8 cellular contexts compared by ENCODE assay signal in genomic region chr6:111113731-111114438, GRCh38. TPM values are rescaled to one million over a fixed set of nuclear protein-coding genes. Genes with fewer than 3 reads are reported as not detected.
DNase-seq lines count a peak whose midpoint lies in the region; ATAC-seq, FAIRE-seq and TF ChIP-seq lines count a peak whose summit lies in the region.

No MANE protein-coding gene starts in this region.

- no peaks in the 10 kb centered on the region for H3K79me2 ChIP-seq in SK-N-SH (ENCODE audit: insufficient read depth)

- H3K27ac ChIP-seq in SK-N-SH (ENCODE audit: low read depth in 2 of 2, low read length in 1 of 2) (peak overlapping the region in 1 of 2 experiments; percentile 82; a peak in 2 of 4 replicates), Peyer's patch (no peak overlapping the region), uterus (no peak overlapping the region)

- H3K36me3 Mint-ChIP-seq in dendritic cell treated with granulocyte-macrophage colony-stimulating factor and Interleukin-4, amounts not matched to agents 40 ng/mL and 50 ng/mL, for 4 days (ENCODE audit: low read depth), result no peaks in the 10 kb centered on the region
- peaks cover 0 to 15% (median 7%) of the 10 kb centered on the region in 3 donors for H3K36me3 Mint-ChIP-seq in naive thymus-derived CD8-positive, alpha-beta T cell

- 22% methylated on average over 6 of the region's 6 CpGs for WGBS in SK-N-SH (ENCODE audit: low lambda C conversion rate)

- peaks cover 22% of the 10 kb centered on the region for H3K4me1 Mint-ChIP-seq in dendritic cell treated with granulocyte-macrophage colony-stimulating factor and Interleukin-4, amounts not matched to agents 40 ng/mL and 50 ng/mL, for 4 days (ENCODE audit: low read depth)
- H3K4me1 Mint-ChIP-seq in naive thymus-derived CD8-positive, alpha-beta T cell, result peaks cover 19 to 41% (median 36%) of the 10 kb centered on the region in 4 donors

- POLR2A ChIA-PET in SK-N-SH (lab: Yijun Ruan, JAX), result no interaction called here
- POLR2A ChIA-PET in naive thymus-derived CD8-positive, alpha-beta T cell (lab: Charles Lee), result interaction anchor here (0.5 to 1.4 kb wide), 3 partner anchors 26 to 154 kb away, joined by 3 to 5 read pairs (median 3); partner anchors contain the start of gene SLC16A10

- CTCF ChIA-PET in SK-N-SH (lab: Yijun Ruan, JAX), result interaction anchor here (1.4 kb wide), 1 partner anchor 96 kb away, joined by 4 read pairs; no protein-coding TSS in a partner anchor

- TF ChIP-seq EP300 in SK-N-SH (IDR thresholded peaks at IDR 0.05; ENCODE audit: borderline replicate concordance in 1 of 2, low read depth in 1 of 2, low read length in 1 of 2), result no peak

- DNase-seq in GM18507 (ENCODE audit: extremely low spot score, insufficient read length, low read depth) (no peak), SK-N-SH (peak; percentile 47), Peyer's patch (no peak), uterus (no peak)
- DNase-seq in naive thymus-derived CD8-positive, alpha-beta T cell, result peak in 7 of 10 donors; percentile 5 to 47 (median 19)

- ATAC-seq in naive thymus-derived CD8-positive, alpha-beta T cell, result peak; percentile 77
- ATAC-seq in HG02642 (IDR thresholded peaks at IDR 0.05; ENCODE audit: poor library complexity, unreplicated experiment) (no peak), GM19023 (IDR thresholded peaks at IDR 0.05; ENCODE audit: unreplicated experiment) (no peak)

- intact Hi-C loops in dendritic cell treated with granulocyte-macrophage colony-stimulating factor and Interleukin-4, amounts not matched to agents 40 ng/mL and 50 ng/mL, for 4 days (cut with micrococcal nuclease), result no loop called here
- intact Hi-C loops in uterus (cut with DNase I; ENCODE audit: low total_unique reads), result no loop called here

- H3K4me1 ChIP-seq in SK-N-SH (ENCODE audit: control insufficient read depth in 1 of 2, insufficient read depth in 2 of 2, low read depth in 1 of 2, low read length in 1 of 2) (peaks cover 0 to 8% of the 10 kb centered on the region in 2 experiments; a peak in 2 of 4 replicates), Peyer's patch (peaks cover 0 to 4% (median 0%) of the 10 kb centered on the region in 4 donors), uterus (no peaks in the 10 kb centered on the region)

- H3K27me3 ChIP-seq in SK-N-SH (ENCODE audit: insufficient read depth) (no peaks in the 10 kb centered on the region), Peyer's patch (no peaks in the 10 kb centered on the region), uterus (no peaks in the 10 kb centered on the region)

- TF ChIP-seq CTCF in SK-N-SH (IDR thresholded peaks at IDR 0.05) (no peak), Peyer's patch (IDR thresholded peaks at IDR 0.05) (no peak), uterus (IDR thresholded peaks at IDR 0.05) (no peak)

- H3K27me3 Mint-ChIP-seq in dendritic cell treated with granulocyte-macrophage colony-stimulating factor and Interleukin-4, amounts not matched to agents 40 ng/mL and 50 ng/mL, for 4 days, result no peaks in the 10 kb centered on the region
- no peaks in the 10 kb centered on the region for H3K27me3 Mint-ChIP-seq in naive thymus-derived CD8-positive, alpha-beta T cell

- H3K27ac Mint-ChIP-seq in dendritic cell treated with granulocyte-macrophage colony-stimulating factor and Interleukin-4, amounts not matched to agents 40 ng/mL and 50 ng/mL, for 4 days, result peak overlapping the region; percentile 93
- H3K27ac Mint-ChIP-seq in naive thymus-derived CD8-positive, alpha-beta T cell, result peak overlapping the region; percentile 88 to 97 (median 94)

- no peaks in the 10 kb centered on the region for H3K9me3 Mint-ChIP-seq in dendritic cell treated with granulocyte-macrophage colony-stimulating factor and Interleukin-4, amounts not matched to agents 40 ng/mL and 50 ng/mL, for 4 days
- H3K9me3 Mint-ChIP-seq in naive thymus-derived CD8-positive, alpha-beta T cell, result peaks cover 0 to 5% (median 0%) of the 10 kb centered on the region in 9 donors

- no peak overlapping the region for H3K4me2 ChIP-seq in SK-N-SH

- no peaks in the 10 kb centered on the region for H4K20me1 ChIP-seq in SK-N-SH (ENCODE audit: insufficient read depth)

- H2AFZ ChIP-seq in SK-N-SH (ENCODE audit: low read depth), result peak overlapping the region; percentile 65

- no peaks in the 10 kb centered on the region for H3F3A ChIP-seq in SK-N-SH (replicated peaks; ENCODE audit: insufficient read depth)

- peak overlapping the region; percentile 41 for H3K4me3 Mint-ChIP-seq in dendritic cell treated with granulocyte-macrophage colony-stimulating factor and Interleukin-4, amounts not matched to agents 40 ng/mL and 50 ng/mL, for 4 days
- peak overlapping the region; percentile 59 to 85 (median 76) for H3K4me3 Mint-ChIP-seq in naive thymus-derived CD8-positive, alpha-beta T cell

- H3K4me3 ChIP-seq in SK-N-SH (ENCODE audit: low read depth in 2 of 2, low read length in 1 of 2) (no peak overlapping the region), Peyer's patch (no peak overlapping the region), uterus (no peak overlapping the region)

- TF ChIP-seq RAD21 in SK-N-SH (IDR thresholded peaks at IDR 0.05; ENCODE audit: low read length), result 0 out of 2 replicates have a peak, but pooled peaks have one; percentile 8

- FAIRE-seq in GM18507 (lab: Jason Lieb, UNC), result peak; percentile 50

- H3K9ac ChIP-seq in SK-N-SH, result 0 out of 2 replicates have a peak overlapping the region, but pooled peaks have one; percentile 9

- TF ChIP-seq POLR2A in Peyer's patch (IDR thresholded peaks at IDR 0.05) (no peak), uterus (IDR thresholded peaks at IDR 0.05) (no peak)

- H3K9me2 ChIP-seq in SK-N-SH, result no peaks in the 10 kb centered on the region

- H3K9me3 ChIP-seq in SK-N-SH (no peaks in the 10 kb centered on the region), Peyer's patch (no peaks in the 10 kb centered on the region), uterus (no peaks in the 10 kb centered on the region)

- no peaks in the 10 kb centered on the region for H3K36me3 ChIP-seq in SK-N-SH (replicated peaks in 1 of 2; ENCODE audit: control insufficient read depth in 1 of 2, insufficient read depth in 2 of 2, low read length in 1 of 2)
- H3K36me3 ChIP-seq in Peyer's patch, result no peaks in the 10 kb centered on the region
- H3K36me3 ChIP-seq in uterus, result no peaks in the 10 kb centered on the region

TF ChIP-seq in SK-N-SH, 30 proteins besides CTCF, POLR2A, EP300 and RAD21 (continues in another document):
- TF ChIP-seq GABPA (IDR thresholded peaks at IDR 0.05; ENCODE audit: low read depth) (no peak), SIN3A (IDR thresholded peaks at IDR 0.05; ENCODE audit: borderline replicate concordance, low read depth, low read length) (no peak), RFX5 (IDR thresholded peaks at IDR 0.05; ENCODE audit: low read length) (no peak), SMC3 (IDR thresholded peaks at IDR 0.05; ENCODE audit: low read depth, low read length) (no peak), EZH2phosphoT487 (IDR thresholded peaks at IDR 0.05; ENCODE audit: borderline replicate concordance, low read depth) (no peak), RXRA (IDR thresholded peaks at IDR 0.05; ENCODE audit: borderline replicate concordance, low read depth) (no peak), GATA2 (CRISPR knock-in tag; IDR thresholded peaks at IDR 0.05) (no peak), USF2 (IDR thresholded peaks at IDR 0.05; ENCODE audit: borderline replicate concordance, low read depth, low read length) (no peak), REST (IDR thresholded peaks at IDR 0.05; ENCODE audit: low read depth, low read length) (no peak), ELF1 (IDR thresholded peaks at IDR 0.05) (no peak), TAF1 (IDR thresholded peaks at IDR 0.05; ENCODE audit: borderline replicate concordance, low read depth, low read length) (no peak), NFIC (IDR thresholded peaks at IDR 0.05; ENCODE audit: borderline replicate concordance) (no peak), FOXM1 (IDR thresholded peaks at IDR 0.05; ENCODE audit: low read depth) (no peak)

RNA-seq across cellular contexts. Expression of gene SLC16A10, which starts 26.6 kb away (rescaled TPM):
- 0.08 and 0.12 TPM in 2 replicates for polyA plus RNA-seq in SK-N-SH (2012; rRNA removed)
- polyA plus RNA-seq in SK-N-SH (2012; cell fraction: cytosol; rRNA removed), result 0.09 and 0.21 TPM in 2 replicates
- 0.02 and 0.05 TPM in 2 replicates for polyA plus RNA-seq in SK-N-SH (2012; cell fraction: nucleus; rRNA removed)
- total RNA-seq in naive thymus-derived CD8-positive, alpha-beta T cell, result 10 to 100 TPM; 24.7 to 26.1 TPM
- polyA plus RNA-seq in naive thymus-derived CD8-positive, alpha-beta T cell, result 10 to 100 TPM; 15.5 to 27.7 (median 20.0) TPM
- total RNA-seq in Peyer's patch (1 to 10 TPM; 2.5 to 9.5 (median 9.3) TPM), uterus (1 to 10 TPM in 2 of 4 donors, under 1 TPM in 1, not detected in 1; under 0.01 to 3.8 (median 1.2) TPM)

Comparison
In these comparisons a context has a peak if more than half of its experiments do, and no peak if none do; other contexts are left out.
1. DNase-seq: peak in SK-N-SH (single experiment) and naive thymus-derived CD8-positive, alpha-beta T cell (7 of 10); none in GM18507 (single experiment), Peyer's patch (0 of 3) and uterus (0 of 2).
2. ATAC-seq: peak in naive thymus-derived CD8-positive, alpha-beta T cell (2 of 2); none in HG02642 (single experiment) and GM19023 (single experiment).